ENCODE assay signal across 8 cellular contexts in the genomic region with DNA sequence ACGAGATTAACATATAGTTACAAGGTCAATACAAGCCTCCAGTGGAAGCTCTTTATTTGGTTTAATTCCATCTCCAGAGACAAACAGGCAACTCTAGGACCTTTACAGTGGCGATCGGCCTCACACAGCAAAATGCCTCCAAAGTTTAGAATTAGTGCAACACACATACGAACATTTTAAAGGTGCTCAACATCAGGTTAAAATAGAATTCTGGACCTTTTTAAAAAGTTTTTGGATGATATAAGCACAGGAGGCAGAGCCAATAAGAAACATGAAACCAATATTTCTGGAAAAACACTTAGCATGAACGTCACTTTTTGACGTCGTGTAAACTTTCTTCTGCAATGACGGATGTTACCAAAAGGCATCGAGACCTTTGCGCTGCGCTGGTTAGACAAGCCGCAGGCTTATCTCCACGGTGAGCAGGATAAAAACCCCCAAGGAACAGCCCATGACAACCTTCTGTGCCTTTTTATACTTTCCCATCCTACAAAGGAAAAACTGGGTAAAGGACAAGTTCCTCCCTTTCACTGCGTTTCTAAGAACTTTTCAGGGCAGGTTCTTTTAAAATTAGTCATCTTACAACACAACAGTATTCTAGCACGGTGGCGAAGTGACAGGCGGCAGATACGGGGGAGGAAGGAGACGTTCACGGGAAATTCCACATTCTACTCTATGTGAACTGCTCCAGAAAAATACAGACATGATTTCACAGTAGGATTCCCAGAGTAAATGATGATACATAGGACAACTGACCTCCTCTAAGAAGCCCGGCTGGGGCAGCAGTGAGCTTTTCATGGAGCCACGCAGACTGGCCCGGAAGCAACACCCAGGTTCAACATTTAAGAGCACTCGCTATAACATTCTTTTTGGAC. TPM values are rescaled to one million over a fixed set of nuclear protein-coding genes. Genes with fewer than 3 reads are reported as not detected.
DNase-seq lines count a peak whose midpoint lies in the region; ATAC-seq and TF ChIP-seq lines count a peak whose summit lies in the region.

No MANE protein-coding gene starts in this region.

- TF ChIP-seq CTCF in GM20000 (IDR thresholded peaks at IDR 0.05; ENCODE audit: extremely low read depth, missing control alignments) (peak; percentile 0), chondrocyte (IDR thresholded peaks at IDR 0.05) (peak; percentile 71)

- H3K4me1 Mint-ChIP-seq in chondrocyte (ENCODE audit: low read depth) = peaks cover 60% of the 10 kb centered on the region

- H3K27ac Mint-ChIP-seq in chondrocyte (ENCODE audit: unreplicated experiment) = peak overlapping the region; percentile 88

- H3K4me3 Mint-ChIP-seq in chondrocyte (ENCODE audit: unreplicated experiment) = peak overlapping the region; percentile 44

- intact Hi-C loops in posterior vena cava (cut with DNase I) = no loop called here

- H3K27me3 Mint-ChIP-seq in chondrocyte (ENCODE audit: low read depth) = no peaks in the 10 kb centered on the region

- DNase-seq in GM20000 (ENCODE audit: low spot score) (no peak), T-helper 2 cell (peak in 4 of 5 experiments; percentile 56 to 89 (median 82)), chondrocyte (ENCODE audit: low spot score) (no peak), non-pigmented ciliary epithelial cell (ENCODE audit: low read depth) (peak; percentile 34), posterior vena cava (ENCODE audit: low spot score) (no peak)

- no peaks in the 10 kb centered on the region for H3K9me3 Mint-ChIP-seq in chondrocyte (ENCODE audit: low read depth)

- H3K36me3 Mint-ChIP-seq in chondrocyte (ENCODE audit: low read depth) = peaks cover 10% of the 10 kb centered on the region

- no peak for ATAC-seq in HG03025 (IDR thresholded peaks at IDR 0.05; ENCODE audit: low FRiP score, unreplicated experiment)
- ATAC-seq in GM21717 (IDR thresholded peaks at IDR 0.05; ENCODE audit: unreplicated experiment) = no peak
- no peak for ATAC-seq in HG03520 (IDR thresholded peaks at IDR 0.05; ENCODE audit: unreplicated experiment)

RNA-seq across cellular contexts. Expression of gene USP20, which starts 52.2 kb away (rescaled TPM):
- total RNA-seq in chondrocyte = 21.3 to 29.6 TPM (median 23.9 TPM) in 3 replicates
- 10 to 100 TPM; 25.8 to 26.0 TPM for total RNA-seq in posterior vena cava

RNA-seq across cellular contexts. Expression of gene C9orf78, which starts 52.4 kb away (rescaled TPM):
- total RNA-seq in chondrocyte = 37.3 to 45.7 TPM (median 37.7 TPM) in 3 replicates
- 10 to 100 TPM; 31.3 to 40.0 TPM for total RNA-seq in posterior vena cava

Comparison
In these comparisons a context has a peak if more than half of its experiments do, and no peak if none do; other contexts are left out.
1. DNase-seq: peak in T-helper 2 cell (4 of 5) and non-pigmented ciliary epithelial cell (single experiment); none in GM20000 (single experiment), chondrocyte (single experiment) and posterior vena cava (single experiment).